6 cellular contexts compared by ENCODE assay signal in genomic region chr19:45717983-45718650, GRCh38. TPM values are rescaled to one million over a fixed set of nuclear protein-coding genes. Genes with fewer than 3 reads are reported as not detected.
DNase-seq lines count a peak whose midpoint lies in the region; ATAC-seq and TF ChIP-seq lines count a peak whose summit lies in the region.

No MANE protein-coding gene starts in this region.

- TF ChIP-seq CTCF in OCI-LY3 (IDR thresholded peaks at IDR 0.05; ENCODE audit: low read depth, low read length) (no peak), spleen (IDR thresholded peaks at IDR 0.05 in 8 of 11, conservative IDR thresholded peaks at IDR 0.05 in 3 of 11) (no peak)

- no peaks in the 10 kb centered on the region for H3K27me3 ChIP-seq in OCI-LY3 (ENCODE audit: low read depth, low read length)
- no peaks in the 10 kb centered on the region for H3K27me3 ChIP-seq in esophagus (ENCODE audit: control insufficient read depth in 1 of 2, insufficient read depth in 2 of 2, low read length in 2 of 2)
- no peaks in the 10 kb centered on the region for H3K27me3 ChIP-seq in spleen (replicated peaks in 1 of 7)

- peaks cover 17% of the 10 kb centered on the region for H3K4me1 ChIP-seq in OCI-LY3 (ENCODE audit: low read length)
- peaks cover 0 to 9% of the 10 kb centered on the region in 2 donors for H3K4me1 ChIP-seq in esophagus (ENCODE audit: control insufficient read depth in 2 of 2, insufficient read depth in 2 of 2, low read length in 1 of 2)
- H3K4me1 ChIP-seq in spleen, result peaks cover 6 to 65% (median 31%) of the 10 kb centered on the region in 6 donors

- WGBS in esophagus, 2 donors, result 45 to 54% methylated on average over 12 of the region's 12 CpGs
- 58 to 73% (median 68%) methylated on average over 8 to 12 of the region's 12 CpGs for whole genome bisulfite sequencing in spleen, 5 donors

- peaks cover 18% of the 10 kb centered on the region for H3K36me3 ChIP-seq in OCI-LY3 (replicated peaks; ENCODE audit: low read depth, low read length)
- H3K36me3 ChIP-seq in esophagus (ENCODE audit: control insufficient read depth in 2 of 2, insufficient read depth in 2 of 2, low read length in 1 of 2), result peaks cover 0 to 13% of the 10 kb centered on the region in 2 donors
- H3K36me3 ChIP-seq in spleen, result peaks cover 0 to 45% (median 14%) of the 10 kb centered on the region in 6 donors

- intact Hi-C loops in spleen (cut with DNase I; ENCODE audit: low total_unique reads), result no loop called here

- H3K27ac ChIP-seq in OCI-LY3 (ENCODE audit: low read length) (peak overlapping the region; percentile 78), esophagus (ENCODE audit: low read depth in 2 of 2, low read length in 1 of 2) (peak overlapping the region; percentile 94 to 96), spleen (peak overlapping the region; percentile 86 to 97 (median 94))

- H4K20me1 ChIP-seq in OCI-LY3 (ENCODE audit: insufficient read depth, low read length), result no peaks in the 10 kb centered on the region

- H3K79me2 ChIP-seq in OCI-LY3 (ENCODE audit: low read length), result peaks cover 59% of the 10 kb centered on the region

- H2AFZ ChIP-seq in OCI-LY3 (ENCODE audit: low read depth, low read length), result no peak overlapping the region

- TF ChIP-seq POLR2A in spleen (IDR thresholded peaks at IDR 0.05), result no peak

- peak overlapping the region; percentile 79 for H3K9ac ChIP-seq in OCI-LY3 (ENCODE audit: low read length)

- no peak for ATAC-seq in GM18907 (IDR thresholded peaks at IDR 0.05; ENCODE audit: unreplicated experiment)

- no peaks in the 10 kb centered on the region for H3K9me3 ChIP-seq in OCI-LY3 (ENCODE audit: insufficient read depth, low read length)
- H3K9me3 ChIP-seq in esophagus (ENCODE audit: control insufficient read depth in 2 of 2, insufficient read depth in 1 of 2, low read depth in 1 of 2, low read length in 1 of 2), result no peaks in the 10 kb centered on the region
- no peaks in the 10 kb centered on the region for H3K9me3 ChIP-seq in spleen

- H3K4me3 ChIP-seq in OCI-LY3 (ENCODE audit: low read length), result peak overlapping the region; percentile 83
- H3K4me3 ChIP-seq in esophagus (ENCODE audit: low read depth in 1 of 2, low read length in 2 of 2), result peak overlapping the region; percentile 54 to 67
- peak overlapping the region; percentile 21 to 82 (median 55) for H3K4me3 ChIP-seq in spleen

- H3K4me2 ChIP-seq in OCI-LY3 (ENCODE audit: low read length), result peak overlapping the region; percentile 61

- peak; percentile 83 for DNase-seq in spleen
- no peak for DNase-seq in Ammon's horn (ENCODE audit: low spot score)
- DNase-seq in NCI-H187 treated with DMSO at 0.1 percent for 48 hours (lab: John Stamatoyannopoulos, UW), result no peak

RNA-seq across cellular contexts. Expression of gene FBXO46, which starts 12.6 kb away (rescaled TPM):
- polyA plus RNA-seq in esophagus (10 to 100 TPM; 13.9 TPM), spleen (10 to 100 TPM in 2 of 3 donors, 1 to 10 TPM in 1; 8.8 to 14.4 (median 10.4) TPM)
- 10 to 100 TPM; 12.8 to 28.1 (median 23.6) TPM for total RNA-seq in spleen

RNA-seq across cellular contexts. Expression of gene MEIOSIN, which starts 15.1 kb away (rescaled TPM):
- not detected for polyA plus RNA-seq in esophagus
- total RNA-seq in spleen, result not detected
- under 1 TPM in 1 of 3 donors, not detected in 2; 0.02 TPM for polyA plus RNA-seq in spleen

RNA-seq across cellular contexts. Expression of gene QPCTL, which starts 25.7 kb away (rescaled TPM):
- polyA plus RNA-seq in esophagus (1 to 10 TPM; 3.9 to 6.8 TPM), spleen (10 to 100 TPM in 2 of 3 donors, 1 to 10 TPM in 1; 9.5 to 10.7 (median 10.2) TPM)
- 10 to 100 TPM in 2 of 7 donors, 1 to 10 TPM in 5; 5.0 to 10.7 (median 8.8) TPM for total RNA-seq in spleen

RNA-seq across cellular contexts. Expression of gene SNRPD2, which starts 26.4 kb away (rescaled TPM):
- polyA plus RNA-seq in esophagus, result 100 to 1,000 TPM; 291 to 376 TPM
- 100 to 1,000 TPM; 117 to 280 (median 200) TPM for total RNA-seq in spleen
- polyA plus RNA-seq in spleen, result 100 to 1,000 TPM; 368 to 587 (median 432) TPM

RNA-seq across cellular contexts. Expression of gene GIPR, which starts 50.1 kb away (rescaled TPM):
- 1 to 10 TPM in 1 of 2 donors, under 1 TPM in 1; 0.62 to 2.1 TPM for polyA plus RNA-seq in esophagus
- total RNA-seq in spleen, result 1 to 10 TPM; 1.7 to 7.5 (median 3.7) TPM
- polyA plus RNA-seq in spleen, result 1 to 10 TPM in 1 of 3 donors, under 1 TPM in 2; 0.49 to 1.7 (median 0.83) TPM
